ENCODE assay signal across 2 cellular contexts in genomic region chr1:40958210-40958609, GRCh38.
A peak's percentile ranks its signal among the peaks of the same experiment; 100 is the strongest.
TF ChIP-seq lines count a peak whose summit lies in the region.

No MANE protein-coding gene starts in this region.

TF ChIP-seq in SK-N-SH treated with all-trans-retinoic acid at 6 μM for 48 hours, 23 proteins besides CTCF, POLR2A, EP300 and RAD21:
- TF ChIP-seq CSRNP3 (CRISPR knock-in tag; IDR thresholded peaks at IDR 0.05): no peak
- peak; percentile 92 for TF ChIP-seq ZNF8 (CRISPR knock-in tag; IDR thresholded peaks at IDR 0.05)
- no peak for TF ChIP-seq SNAI2 (CRISPR knock-in tag; IDR thresholded peaks at IDR 0.05)

TF ChIP-seq in GM23338, 12 proteins besides CTCF, POLR2A, EP300 and RAD21 (continued from another document):
- TF ChIP-seq EZH2 (IDR thresholded peaks at IDR 0.05; ENCODE audit: low read depth, unreplicated experiment): no peak
- TF ChIP-seq CREB1 (CRISPR knock-in tag; IDR thresholded peaks at IDR 0.05; ENCODE audit: low read depth): no peak
- TF ChIP-seq NANOG (IDR thresholded peaks at IDR 0.05; ENCODE audit: borderline replicate concordance): no peak
